10 cellular contexts compared by ENCODE assay signal in genomic region chr5:154849791-154850201, GRCh38. TPM values are rescaled to one million over a fixed set of nuclear protein-coding genes. Genes with fewer than 3 reads are reported as not detected.
DNase-seq lines count a peak whose midpoint lies in the region; ATAC-seq, FAIRE-seq and TF ChIP-seq lines count a peak whose summit lies in the region.
"Had no signal": no experiment of that assay in that cellular context is flagged by ENCODE, and none has a peak within 500 bp of the region (broad histone marks: within the 10 kb centered on the region; RNA-seq: fewer than 3 reads in every experiment).

No MANE protein-coding gene starts in this region.

- H3K9ac ChIP-seq in iPS-18a (ENCODE audit: low read length) = peak overlapping the region; percentile 60

- CTCF ChIA-PET in Calu3 (lab: Charles Lee) = no interaction called here

- H3K4me3 ChIP-seq in body of pancreas = no peak overlapping the region
- H3K4me3 ChIP-seq in iPS-18a (ENCODE audit: low read length) = peak overlapping the region; percentile 68
- peak overlapping the region; percentile 58 for H3K4me3 ChIP-seq in skeletal muscle cell (ENCODE audit: low read depth, low read length)

- peak; percentile 44 for DNase-seq in HFFc6
- DNase-seq in body of pancreas = no peak
- peak; percentile 35 for DNase-seq in skeletal muscle cell (ENCODE audit: low read depth)
- no peak for DNase-seq in activated CD4-positive, alpha-beta T cell treated with anti-CD3 and anti-CD28 coated beads for 4 hours
- no peak for DNase-seq in Calu3
- DNase-seq in HTR-8/SVneo (ENCODE audit: insufficient read length, low spot score) = no peak
- DNase-seq: activated T-cell treated with anti-CD3 and anti-CD28 coated beads, Interleukin-2, amount 50 U/mL, for 4 hours; naive B cell had no signal

- H3K27me3 Mint-ChIP-seq in HFFc6 (ENCODE audit: insufficient read depth) (peaks cover 4% of the 10 kb centered on the region; the same call in 1 of the 2 replicates), Calu3 (ENCODE audit: unreplicated experiment) (no peaks in the 10 kb centered on the region)
- H3K27me3 Mint-ChIP-seq: naive B cell had no signal

- ATAC-seq in body of pancreas = no peak
- no peak for ATAC-seq in GM18858 (IDR thresholded peaks at IDR 0.05; ENCODE audit: unreplicated experiment)
- ATAC-seq: activated T-cell treated with anti-CD3 and anti-CD28 coated beads, Interleukin-2, amount 50 U/mL, for 4 hours had no signal

- peaks cover 23% of the 10 kb centered on the region for H3K4me1 Mint-ChIP-seq in HFFc6 (ENCODE audit: low read depth)
- no peaks in the 10 kb centered on the region for H3K4me1 Mint-ChIP-seq in Calu3 (ENCODE audit: low read depth, unreplicated experiment)

- H3K27me3 ChIP-seq in body of pancreas (no peaks in the 10 kb centered on the region), iPS-18a (ENCODE audit: control insufficient read depth, insufficient read depth, low read length) (no peaks in the 10 kb centered on the region)

- 14 to 18% methylated on average over 2 of the region's 2 CpGs for WGBS in body of pancreas, 2 donors

- TF ChIP-seq CTCF in HFFc6 (IDR thresholded peaks at IDR 0.05) (no peak), body of pancreas (IDR thresholded peaks at IDR 0.05) (no peak), Calu3 (IDR thresholded peaks at IDR 0.05; ENCODE audit: unreplicated experiment) (no peak)

- H3K36me3 Mint-ChIP-seq in HFFc6 (ENCODE audit: low read depth) (no peaks in the 10 kb centered on the region), Calu3 (ENCODE audit: insufficient read depth, unreplicated experiment) (peaks cover 4% of the 10 kb centered on the region)
- H3K36me3 Mint-ChIP-seq: naive B cell had no signal

- H3K9me3 Mint-ChIP-seq in HFFc6 (no peaks in the 10 kb centered on the region), Calu3 (ENCODE audit: low read depth, unreplicated experiment) (no peaks in the 10 kb centered on the region)
- H3K9me3 Mint-ChIP-seq: activated T-cell treated with anti-CD3 and anti-CD28 coated beads, Interleukin-2, amount 50 U/mL, for 4 hours; naive B cell had no signal

- intact Hi-C loops in body of pancreas (cut with DNase I) (no loop called here), Calu3 (cut with micrococcal nuclease; ENCODE audit: unreplicated experiment) (no loop called here)

- FAIRE-seq in HTR-8/SVneo (lab: Jason Lieb, UNC) = no peak

- H3K4me3 Mint-ChIP-seq in HFFc6 (peak overlapping the region; percentile 93), Calu3 (ENCODE audit: low read depth, unreplicated experiment) (no peak overlapping the region)
- H3K4me3 Mint-ChIP-seq: activated T-cell treated with anti-CD3 and anti-CD28 coated beads, Interleukin-2, amount 50 U/mL, for 4 hours; naive B cell had no signal

- H3K27ac Mint-ChIP-seq in HFFc6 (peak overlapping the region; percentile 86), Calu3 (ENCODE audit: unreplicated experiment) (no peak overlapping the region)

- H3K9me3 ChIP-seq in body of pancreas = no peaks in the 10 kb centered on the region
- no peaks in the 10 kb centered on the region for H3K9me3 ChIP-seq in iPS-18a (ENCODE audit: control insufficient read depth, low read depth, low read length)

- BruUV-seq in Calu3 (replicated peaks; lab: Mats Ljungman, UMichigan) = no TSS peak

- TF ChIP-seq POLR2A in body of pancreas (IDR thresholded peaks at IDR 0.05) = no peak

- H3K4me1 ChIP-seq in body of pancreas = no peaks in the 10 kb centered on the region
- H3K4me1 ChIP-seq in iPS-18a (ENCODE audit: control insufficient read depth, low read depth, low read length) = peaks cover 8% of the 10 kb centered on the region

- H3K27ac ChIP-seq in body of pancreas (peak overlapping the region; percentile 61 to 71 (median 64)), iPS-18a (ENCODE audit: low read length) (no peak overlapping the region)

- no peaks in the 10 kb centered on the region for H3K36me3 ChIP-seq in body of pancreas (replicated peaks in 1 of 2; ENCODE audit: insufficient read depth in 1 of 2, low read depth in 2 of 2)
- H3K36me3 ChIP-seq in iPS-18a (ENCODE audit: control insufficient read depth, low read depth, low read length) = no peaks in the 10 kb centered on the region

RNA-seq across cellular contexts. Expression of gene FAXDC2, which starts 0.6 kb away (rescaled TPM):
- 1 to 10 TPM; 3.1 to 4.7 (median 3.6) TPM for total RNA-seq in HFFc6 (2021; fragmentation: NEBNext Ultra II Directional; extraction: Animal tissue kit (Norgen Biotek cat#: 25700))
- total RNA-seq in body of pancreas (10 to 100 TPM in 1 of 2 donors, 1 to 10 TPM in 1; 8.0 to 10.9 TPM), Calu3 (2022) (not detected in 2 replicates)

RNA-seq across cellular contexts. Expression of gene CNOT8, which starts 8.6 kb away (rescaled TPM):
- 10 to 100 TPM; 29.5 to 38.6 (median 30.8) TPM for total RNA-seq in HFFc6 (2021; fragmentation: NEBNext Ultra II Directional; extraction: Animal tissue kit (Norgen Biotek cat#: 25700))
- 10 to 100 TPM; 19.8 to 32.4 TPM for total RNA-seq in body of pancreas
- 57.3 and 63.0 TPM in 2 replicates for total RNA-seq in Calu3 (2022)

Comparison
In these comparisons a context has a peak if more than half of its experiments do, and no peak if none do; other contexts are left out.
1. DNase-seq: peak in HFFc6 (single experiment) and skeletal muscle cell (single experiment); none in body of pancreas (0 of 4), activated CD4-positive, alpha-beta T cell treated with anti-CD3 and anti-CD28 coated beads for 4 hours (0 of 2), Calu3 (single experiment) and HTR-8/SVneo (single experiment).
2. H3K4me3 ChIP-seq: peak in iPS-18a (single experiment) and skeletal muscle cell (single experiment); none in body of pancreas (0 of 2).